In the genomic region with DNA sequence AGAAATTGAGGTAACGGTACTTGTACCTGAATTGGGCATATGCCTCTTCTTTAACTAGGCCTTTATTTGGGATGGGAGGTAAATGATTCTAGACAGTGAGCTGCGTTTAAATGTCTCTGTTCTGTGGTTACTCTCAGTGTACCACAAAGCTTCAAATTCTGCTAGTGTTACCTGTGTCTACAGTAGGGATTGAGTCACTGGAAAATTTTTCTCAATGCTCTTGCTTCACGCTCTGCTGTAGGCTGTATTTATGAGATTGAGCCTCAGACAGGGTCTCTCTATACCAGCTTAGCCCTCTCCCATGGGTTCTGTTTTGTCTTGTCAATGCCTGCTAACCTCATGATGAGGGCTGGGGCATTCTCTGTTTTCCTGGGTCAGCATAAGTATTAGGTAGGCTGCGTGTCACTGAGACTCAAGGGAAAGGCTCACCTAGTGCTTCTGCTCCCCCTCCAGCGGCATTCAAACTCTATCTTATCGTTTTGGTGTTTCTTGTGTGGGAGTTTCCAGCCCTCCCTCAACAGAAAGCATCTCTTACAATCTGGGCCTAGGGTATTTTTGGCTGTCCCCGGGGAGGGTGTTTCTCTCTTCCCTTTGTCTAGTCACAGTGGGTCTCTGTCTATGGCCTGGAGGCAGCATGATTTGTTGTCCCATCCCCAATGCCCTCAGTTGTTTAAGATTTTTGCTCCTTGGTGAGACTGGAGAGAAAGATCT, we compare ENCODE assay signal across 11 cellular contexts.
DNase-seq lines count a peak whose midpoint lies in the region; ATAC-seq and TF ChIP-seq lines count a peak whose summit lies in the region.
"Had no signal": no experiment of that assay in that cellular context is flagged by ENCODE, and none has a peak within 500 bp of the region (broad histone marks: within the 10 kb centered on the region; RNA-seq: fewer than 3 reads in every experiment).

No MANE protein-coding gene starts in this region.

- peak; percentile 74 for ATAC-seq in GM19023 (IDR thresholded peaks at IDR 0.05; ENCODE audit: unreplicated experiment)
- ATAC-seq in HG02642 (IDR thresholded peaks at IDR 0.05; ENCODE audit: poor library complexity, unreplicated experiment) = peak; percentile 84
- peak; percentile 79 for ATAC-seq in HG03460 (IDR thresholded peaks at IDR 0.05; ENCODE audit: unreplicated experiment)
- no peak for ATAC-seq in GM21367 (IDR thresholded peaks at IDR 0.05; ENCODE audit: unreplicated experiment)
- no peak for ATAC-seq in SK-N-SH treated with all-trans-retinoic acid at 6 μM for 48 hours

- DNase-seq in GM10266 (ENCODE audit: extremely low spot score) (peak; percentile 73), NCI-H446 (lab: John Stamatoyannopoulos, UW) (no peak)
- DNase-seq in activated CD8-positive, alpha-beta memory T cell treated with anti-CD3 and anti-CD28 coated beads, Interleukin-2, amount 50 U/mL, for 48 hours = no peak
- DNase-seq: CD4-positive, CD25-positive, alpha-beta regulatory T cell; central memory CD4-positive, alpha-beta T cell; NCI-H1092 had no signal

- TF ChIP-seq CTCF in GM10266 (IDR thresholded peaks at IDR 0.05; ENCODE audit: control insufficient read depth, insufficient read depth, low read depth, missing control alignments) = no peak

TF ChIP-seq in SK-N-SH treated with all-trans-retinoic acid at 6 μM for 48 hours, 23 proteins besides CTCF, POLR2A, EP300 and RAD21:
- no peak for TF ChIP-seq TOX (CRISPR knock-in tag; IDR thresholded peaks at IDR 0.05; ENCODE audit: borderline replicate concordance)
- no peak for TF ChIP-seq OSR1 (CRISPR knock-in tag; IDR thresholded peaks at IDR 0.05)
- TF ChIP-seq RARB (CRISPR knock-in tag; IDR thresholded peaks at IDR 0.05) = no peak
- no peak for TF ChIP-seq ESRRG (CRISPR knock-in tag; IDR thresholded peaks at IDR 0.05)
- TF ChIP-seq ZNF8 (CRISPR knock-in tag; IDR thresholded peaks at IDR 0.05) = no peak
- no peak for TF ChIP-seq ZFP30 (CRISPR knock-in tag; IDR thresholded peaks at IDR 0.05)
- no peak for TF ChIP-seq PPARA (CRISPR knock-in tag; IDR thresholded peaks at IDR 0.05; ENCODE audit: borderline replicate concordance)
- TF ChIP-seq, protein P1, sequence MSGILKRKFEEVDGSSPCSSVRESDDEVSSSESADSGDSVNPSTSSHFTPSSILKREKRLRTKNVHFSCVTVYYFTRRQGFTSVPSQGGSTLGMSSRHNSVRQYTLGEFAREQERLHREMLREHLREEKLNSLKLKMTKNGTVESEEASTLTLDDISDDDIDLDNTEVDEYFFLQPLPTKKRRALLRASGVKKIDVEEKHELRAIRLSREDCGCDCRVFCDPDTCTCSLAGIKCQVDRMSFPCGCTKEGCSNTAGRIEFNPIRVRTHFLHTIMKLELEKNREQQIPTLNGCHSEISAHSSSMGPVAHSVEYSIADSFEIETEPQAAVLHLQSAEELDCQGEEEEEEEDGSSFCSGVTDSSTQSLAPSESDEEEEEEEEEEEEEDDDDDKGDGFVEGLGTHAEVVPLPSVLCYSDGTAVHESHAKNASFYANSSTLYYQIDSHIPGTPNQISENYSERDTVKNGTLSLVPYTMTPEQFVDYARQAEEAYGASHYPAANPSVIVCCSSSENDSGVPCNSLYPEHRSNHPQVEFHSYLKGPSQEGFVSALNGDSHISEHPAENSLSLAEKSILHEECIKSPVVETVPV (CRISPR knock-in tag; IDR thresholded peaks at IDR 0.05) = no peak
- no peak for TF ChIP-seq ISL1 (CRISPR knock-in tag; IDR thresholded peaks at IDR 0.05)
- TF ChIP-seq, protein P2, sequence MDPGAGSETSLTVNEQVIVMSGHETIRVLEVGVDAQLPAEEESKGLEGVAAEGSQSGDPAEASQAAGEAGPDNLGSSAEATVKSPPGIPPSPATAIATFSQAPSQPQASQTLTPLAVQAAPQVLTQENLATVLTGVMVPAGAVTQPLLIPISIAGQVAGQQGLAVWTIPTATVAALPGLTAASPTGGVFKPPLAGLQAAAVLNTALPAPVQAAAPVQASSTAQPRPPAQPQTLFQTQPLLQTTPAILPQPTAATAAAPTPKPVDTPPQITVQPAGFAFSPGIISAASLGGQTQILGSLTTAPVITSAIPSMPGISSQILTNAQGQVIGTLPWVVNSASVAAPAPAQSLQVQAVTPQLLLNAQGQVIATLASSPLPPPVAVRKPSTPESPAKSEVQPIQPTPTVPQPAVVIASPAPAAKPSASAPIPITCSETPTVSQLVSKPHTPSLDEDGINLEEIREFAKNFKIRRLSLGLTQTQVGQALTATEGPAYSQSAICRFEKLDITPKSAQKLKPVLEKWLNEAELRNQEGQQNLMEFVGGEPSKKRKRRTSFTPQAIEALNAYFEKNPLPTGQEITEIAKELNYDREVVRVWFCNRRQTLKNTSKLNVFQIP (CRISPR knock-in tag; IDR thresholded peaks at IDR 0.05; ENCODE audit: borderline replicate concordance, low read depth) = no peak
- TF ChIP-seq ZNF565 (CRISPR knock-in tag; conservative IDR thresholded peaks at IDR 0.05; ENCODE audit: low read depth) = no peak
- TF ChIP-seq SNAI2 (CRISPR knock-in tag; IDR thresholded peaks at IDR 0.05) = no peak
- TF ChIP-seq, protein P3, sequence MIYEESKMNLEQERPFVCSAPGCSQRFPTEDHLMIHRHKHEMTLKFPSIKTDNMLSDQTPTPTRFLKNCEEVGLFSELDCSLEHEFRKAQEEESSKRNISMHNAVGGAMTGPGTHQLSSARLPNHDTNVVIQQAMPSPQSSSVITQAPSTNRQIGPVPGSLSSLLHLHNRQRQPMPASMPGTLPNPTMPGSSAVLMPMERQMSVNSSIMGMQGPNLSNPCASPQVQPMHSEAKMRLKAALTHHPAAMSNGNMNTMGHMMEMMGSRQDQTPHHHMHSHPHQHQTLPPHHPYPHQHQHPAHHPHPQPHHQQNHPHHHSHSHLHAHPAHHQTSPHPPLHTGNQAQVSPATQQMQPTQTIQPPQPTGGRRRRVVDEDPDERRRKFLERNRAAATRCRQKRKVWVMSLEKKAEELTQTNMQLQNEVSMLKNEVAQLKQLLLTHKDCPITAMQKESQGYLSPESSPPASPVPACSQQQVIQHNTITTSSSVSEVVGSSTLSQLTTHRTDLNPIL (CRISPR knock-in tag; IDR thresholded peaks at IDR 0.05; ENCODE audit: low read depth) = no peak
- TF ChIP-seq BACH2 (CRISPR knock-in tag; IDR thresholded peaks at IDR 0.05; ENCODE audit: borderline replicate concordance) = no peak
- no peak for TF ChIP-seq ARNTL (CRISPR knock-in tag; IDR thresholded peaks at IDR 0.05; ENCODE audit: borderline replicate concordance, low read depth)

Comparison
In these comparisons a context has a peak if more than half of its experiments do, and no peak if none do; other contexts are left out.
1. ATAC-seq: peak in GM19023 (single experiment), HG02642 (single experiment) and HG03460 (single experiment); none in GM21367 (single experiment) and SK-N-SH treated with all-trans-retinoic acid at 6 μM for 48 hours (single experiment).